ENCODE assay signal across 8 cellular contexts in the genomic region with DNA sequence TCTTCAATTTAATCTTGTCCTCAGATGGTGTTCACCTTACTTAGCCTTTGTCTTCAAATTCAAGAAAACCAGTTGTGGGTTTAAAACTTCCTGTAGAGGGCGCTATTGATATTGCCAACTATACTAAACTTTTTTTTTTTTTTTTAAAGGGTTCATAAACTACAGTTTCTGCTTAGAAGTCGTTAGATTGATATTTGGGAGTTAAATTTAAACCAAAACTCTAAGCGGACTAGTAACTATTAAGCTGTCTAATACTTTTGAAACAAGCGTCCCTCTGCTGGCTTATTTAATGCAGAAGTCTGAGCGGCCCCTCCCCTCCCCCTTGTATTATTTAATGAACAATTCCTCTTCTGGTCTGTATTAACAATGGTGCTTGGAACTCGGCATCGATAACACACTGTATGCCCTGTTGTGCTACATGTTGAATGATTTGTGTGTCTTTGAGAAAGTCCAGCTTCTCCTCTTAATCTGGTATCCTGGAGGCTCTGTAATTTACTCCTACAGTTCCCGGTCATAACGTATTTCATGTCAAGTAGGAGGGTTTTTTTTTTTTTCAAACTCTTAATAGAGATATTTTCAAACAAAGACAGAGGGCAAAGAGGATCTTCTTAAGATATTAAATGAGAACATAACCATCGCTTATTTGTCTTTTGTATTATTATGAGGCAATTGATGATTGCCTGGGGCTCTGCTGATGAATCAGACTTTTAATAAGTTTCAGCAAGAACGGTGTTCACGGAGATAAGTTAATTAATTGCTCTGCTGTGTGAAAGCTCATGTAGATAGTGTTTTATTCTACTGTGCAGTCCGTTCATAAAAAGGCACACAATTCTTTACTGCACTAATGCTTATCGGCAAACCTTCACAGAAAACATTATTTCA. TPM values are rescaled to one million over a fixed set of nuclear protein-coding genes. Genes with fewer than 3 reads are reported as not detected.
DNase-seq lines count a peak whose midpoint lies in the region; ATAC-seq, FAIRE-seq and TF ChIP-seq lines count a peak whose summit lies in the region.

No MANE protein-coding gene starts in this region.

- peak; percentile 25 for DNase-seq in HK-2 (ENCODE audit: unreplicated experiment)
- DNase-seq in NCI-H82 treated with DMSO at 0.1 percent for 48 hours (lab: John Stamatoyannopoulos, UW; ENCODE audit: unreplicated experiment), result peak; percentile 69
- peak; percentile 25 for DNase-seq in cerebellum (ENCODE audit: low spot score)
- peak; percentile 29 for DNase-seq in HepG2 (ENCODE audit: low spot score)
- DNase-seq in urothelium cell line (ENCODE audit: low spot score), result peak; percentile 42
- DNase-seq in lower leg skin (ENCODE audit: low spot score in 2 of 2), result no peak
- no peak for DNase-seq in activated gamma-delta T cell (lab: John Stamatoyannopoulos, UW)

- H3K79me2 ChIP-seq in HepG2 (ENCODE audit: insufficient read depth, low read length), result no peaks in the 10 kb centered on the region

- FAIRE-seq in HepG2 (lab: Jason Lieb, UNC) (peak; percentile 43), urothelium cell line (lab: Jason Lieb, UNC) (no peak)

- H3K4me1 ChIP-seq in HepG2 (ENCODE audit: insufficient read depth, low read length), result no peaks in the 10 kb centered on the region

- no peak overlapping the region for H3K9ac ChIP-seq in HepG2 (ENCODE audit: insufficient read depth, low read depth, low read length)

- ATAC-seq in HepG2, result no peak

- CTCF ChIA-PET in HepG2 (lab: Yijun Ruan, JAX; ENCODE audit: low intra/inter-chr PET ratio, low total read pairs), result interaction anchor here (0.7 to 2.3 kb wide), 3 partner anchors 235 to 465 kb away, joined by 3 to 24 read pairs (median 11); no protein-coding TSS in a partner anchor

- H3K36me3 ChIP-seq in HepG2 (replicated peaks in 1 of 2; ENCODE audit: control insufficient read depth in 1 of 2, insufficient read depth in 2 of 2, low read length in 2 of 2), result no peaks in the 10 kb centered on the region

- POLR2A ChIA-PET in HepG2 (lab: Yijun Ruan, JAX), result no interaction called here

- TF ChIP-seq CTCF in C4-2B (conservative IDR thresholded peaks at IDR 0.05) (peak; percentile 89), HepG2 (CRISPR knock-in tag; IDR thresholded peaks at IDR 0.05) (peak; percentile 46), lower leg skin (IDR thresholded peaks at IDR 0.05) (peak in 1 of 3 donors; percentile 13)

- no peaks in the 10 kb centered on the region for H4K20me1 ChIP-seq in HepG2 (ENCODE audit: insufficient read depth, low read length)

- H3K4me3 ChIP-seq in HepG2 (replicated peaks in 1 of 3; ENCODE audit: insufficient read depth in 1 of 3, low read depth in 2 of 3, low read length in 3 of 3) (no peak overlapping the region), lower leg skin (ENCODE audit: low read depth, poor library complexity, severe bottlenecking) (no peak overlapping the region)

- no peaks in the 10 kb centered on the region for H3K9me3 ChIP-seq in HepG2 (ENCODE audit: low read length)

- WGBS in HepG2 (ENCODE audit: low lambda C conversion rate), result 8% methylated on average over 14 of the region's 14 CpGs
- WGBS in lower leg skin, 2 donors, result 8 to 9% methylated on average over 14 of the region's 14 CpGs

- no peaks in the 10 kb centered on the region; a peak in 1 of 5 replicates for H3K27me3 ChIP-seq in HepG2 (ENCODE audit: control insufficient read depth in 1 of 2, insufficient read depth in 2 of 2, low read length in 2 of 2)

- H3K27ac ChIP-seq in C4-2B, result no peak overlapping the region
- no peak overlapping the region for H3K27ac ChIP-seq in HepG2 (ENCODE audit: extremely low read length, insufficient read depth, low read length)

- TF ChIP-seq EP300 in HepG2 (IDR thresholded peaks at IDR 0.05; ENCODE audit: low read depth in 2 of 2, low read length in 2 of 2) (no peak), HepG2 (CRISPR knock-in tag; IDR thresholded peaks at IDR 0.05; ENCODE audit: borderline replicate concordance) (no peak)

- no peak for TF ChIP-seq POLR2A in HepG2 (IDR thresholded peaks at IDR 0.05; ENCODE audit: insufficient read depth in 1 of 2, low read depth in 2 of 2, low read length in 2 of 2)
- TF ChIP-seq POLR2A in lower leg skin (IDR thresholded peaks at IDR 0.05), result no peak

- in situ Hi-C loops in HepG2 (cut with HindIII; ENCODE audit: extremely low pct_ligation_motif_present, low pct_unique_long_range_greater_than_20kb), result loop anchor here (5.0 kb wide), 1 partner anchor 238 kb away; no protein-coding TSS in a partner anchor

- no peak overlapping the region for H2AFZ ChIP-seq in HepG2 (ENCODE audit: low read length)

- H3K4me2 ChIP-seq in HepG2 (ENCODE audit: low read depth, low read length), result no peak overlapping the region

- BruUV-seq in HepG2 (replicated peaks; lab: Mats Ljungman, UMichigan), result no TSS peak

- no peak for TF ChIP-seq RAD21 in HepG2 (CRISPR knock-in tag; IDR thresholded peaks at IDR 0.05)

- intact Hi-C loops in HepG2 (cut with micrococcal nuclease; ENCODE audit: unreplicated experiment) (loop anchor here (1.0 kb wide), 2 partner anchors 237 to 465 kb away; no protein-coding TSS in a partner anchor), lower leg skin (cut with DNase I; ENCODE audit: low total_unique reads) (loop anchor here (10.0 kb wide), 1 partner anchor 465 kb away; no protein-coding TSS in a partner anchor)

TF ChIP-seq in HepG2, 621 proteins besides CTCF, POLR2A, EP300 and RAD21 (continues in another document):
- TF ChIP-seq MZF1 (CRISPR knock-in tag; IDR thresholded peaks at IDR 0.05; ENCODE audit: borderline replicate concordance) (no peak), KDM5A (IDR thresholded peaks at IDR 0.05; ENCODE audit: borderline replicate concordance, low read length) (no peak), SOX5 (CRISPR knock-in tag; IDR thresholded peaks at IDR 0.05; ENCODE audit: borderline replicate concordance) (no peak), RERE (CRISPR knock-in tag; IDR thresholded peaks at IDR 0.05; ENCODE audit: low read depth) (no peak), ATF7-NPFF (CRISPR knock-in tag; IDR thresholded peaks at IDR 0.05; ENCODE audit: low read depth) (no peak), TGIF2 (CRISPR knock-in tag; IDR thresholded peaks at IDR 0.05) (no peak)

RNA-seq across cellular contexts. Expression of gene CREB5, which starts 22.6 kb away (rescaled TPM):
- total RNA-seq in cerebellum, result 23.6 TPM
- total RNA-seq in HepG2 (2016; rRNA removed; fragmentation: Illumina TruSeq; extraction: Trizol), result 0.38 and 0.45 TPM in 2 replicates
- total RNA-seq in HepG2 (2016; cell fraction: cytosol; rRNA removed; fragmentation: Illumina TruSeq; extraction: Trizol; ENCODE audit: low read depth), result 0.40 and 0.53 TPM in 2 replicates
- 0.71 and 0.79 TPM in 2 replicates for total RNA-seq in HepG2 (2016; cell fraction: insoluble cytoplasmic fraction; rRNA removed; fragmentation: Illumina TruSeq; extraction: Trizol)
- 0.22 and 0.38 TPM in 2 replicates for total RNA-seq in HepG2 (2016; cell fraction: membrane; rRNA removed; fragmentation: Illumina TruSeq; extraction: Trizol)
- 2.4 and 3.2 TPM in 2 replicates for total RNA-seq in HepG2 (2016; cell fraction: nucleus; rRNA removed; fragmentation: Illumina TruSeq; extraction: Trizol)
- polyA plus RNA-seq in HepG2 (2011; rRNA removed), result 0.71 and 2.3 TPM in 2 replicates
- polyA plus RNA-seq in HepG2 (2011; cell fraction: cytosol; rRNA removed), result 0.59 and 0.77 TPM in 2 replicates
- 5.0 and 6.0 TPM in 2 replicates for polyA plus RNA-seq in HepG2 (2011; cell fraction: nucleus; rRNA removed)
- polyA plus RNA-seq in HepG2 (2012), result 0.20 and 0.84 TPM in 2 replicates
- polyA plus RNA-seq in HepG2 (2016; cell fraction: cytosol; fragmentation: Illumina TruSeq; extraction: Trizol; ENCODE audit: low read depth), result 0.40 and 0.69 TPM in 2 replicates
- 0.94 and 1.3 TPM in 2 replicates for polyA plus RNA-seq in HepG2 (2016; cell fraction: insoluble cytoplasmic fraction; fragmentation: Illumina TruSeq; extraction: Trizol; ENCODE audit: low read depth)
- polyA plus RNA-seq in HepG2 (2016; cell fraction: membrane; fragmentation: Illumina TruSeq; extraction: Trizol; ENCODE audit: low read depth), result 0.03 and 0.40 TPM in 2 replicates
- polyA plus RNA-seq in HepG2 (2016; cell fraction: nucleus; fragmentation: Illumina TruSeq; extraction: Trizol; ENCODE audit: insufficient read depth, low read depth), result 1.5 and 2.1 TPM in 2 replicates
- polyA minus RNA-seq in HepG2 (2011; rRNA and poly(A)+ RNA removed; ENCODE audit: low replicate concordance), result 0.12 and 1.7 TPM in 2 replicates
- polyA minus RNA-seq in HepG2 (2011; cell fraction: cytosol; rRNA and poly(A)+ RNA removed), result 0.18 and 0.79 TPM in 2 replicates
- polyA minus RNA-seq in HepG2 (2011; cell fraction: nucleus; rRNA and poly(A)+ RNA removed), result 4.8 and 9.7 TPM in 2 replicates
- 10 to 100 TPM in 1 of 4 donors, 1 to 10 TPM in 3; 2.5 to 15.0 (median 5.4) TPM for total RNA-seq in lower leg skin

Comparison
In these comparisons a context has a peak if more than half of its experiments do, and no peak if none do; other contexts are left out.
1. DNase-seq: peak in HK-2 (single experiment), NCI-H82 treated with DMSO at 0.1 percent for 48 hours (single experiment), cerebellum (single experiment), HepG2 (single experiment) and urothelium cell line (single experiment); none in lower leg skin (0 of 2) and activated gamma-delta T cell (single experiment).